Comparison of ENCODE assay signal across 1 cellular context in the genomic region with DNA sequence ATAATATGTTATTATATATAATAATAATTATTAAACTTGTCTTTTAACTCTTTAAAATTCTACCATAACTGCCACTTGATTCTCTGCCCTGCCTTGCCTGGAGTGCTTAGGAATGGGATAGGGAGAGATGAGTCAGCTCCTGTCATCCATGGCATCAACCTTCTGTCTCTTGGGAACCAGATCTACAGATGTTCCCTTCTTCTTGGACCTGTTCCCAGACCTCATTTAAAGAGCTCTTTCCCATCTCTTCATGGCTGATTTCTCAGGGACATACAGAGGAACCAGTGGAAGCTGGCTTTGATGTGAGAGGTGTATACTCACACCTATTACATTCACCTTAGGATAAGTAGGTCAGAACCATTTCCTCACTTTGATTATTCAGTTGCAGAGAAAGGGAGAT.
TF ChIP-seq lines count a peak whose summit lies in the region.

No MANE protein-coding gene starts in this region.

TF ChIP-seq in K562, 482 proteins besides CTCF, POLR2A, EP300 and RAD21 (continued from another document):
- TF ChIP-seq ZBTB40 (IDR thresholded peaks at IDR 0.05), result no peak
- TF ChIP-seq ZBTB40 (CRISPR knock-in tag; IDR thresholded peaks at IDR 0.05), result no peak
- TF ChIP-seq SRF (CRISPR knock-in tag; IDR thresholded peaks at IDR 0.05), result no peak
- TF ChIP-seq KDM1A (IDR thresholded peaks at IDR 0.05), result no peak
- peak; percentile 77; the same call in 1 of the 2 replicates for TF ChIP-seq FOXJ2 (tag; IDR thresholded peaks at IDR 0.05)
- TF ChIP-seq EGR1 (conservative IDR thresholded peaks at IDR 0.05), result no peak
- TF ChIP-seq HDAC3 (IDR thresholded peaks at IDR 0.05; ENCODE audit: borderline replicate concordance, partially characterized antibody), result no peak
- no peak for TF ChIP-seq PTRF (tag; IDR thresholded peaks at IDR 0.05)
- TF ChIP-seq ZBTB17 (CRISPR knock-in tag; IDR thresholded peaks at IDR 0.05), result no peak
- no peak for TF ChIP-seq KDM2B (CRISPR knock-in tag; IDR thresholded peaks at IDR 0.05)
- no peak for TF ChIP-seq ZNF77 (CRISPR knock-in tag; IDR thresholded peaks at IDR 0.05)
- TF ChIP-seq ETV1 (tag; conservative IDR thresholded peaks at IDR 0.05; ENCODE audit: low read depth), result no peak
- peak; percentile 33; the same call in 1 of the 2 replicates for TF ChIP-seq JUND (IDR thresholded peaks at IDR 0.05; ENCODE audit: borderline replicate concordance, low read depth, low read length)
- TF ChIP-seq JUND (tag; IDR thresholded peaks at IDR 0.05; ENCODE audit: borderline replicate concordance, low read depth, low read length), result no peak
- no peak for TF ChIP-seq U2AF1 (optimal IDR thresholded peaks at IDR 0.05; ENCODE audit: low read depth, low read length)
- no peak for TF ChIP-seq ZNF239 (CRISPR knock-in tag; IDR thresholded peaks at IDR 0.05)
- TF ChIP-seq, protein P1, sequence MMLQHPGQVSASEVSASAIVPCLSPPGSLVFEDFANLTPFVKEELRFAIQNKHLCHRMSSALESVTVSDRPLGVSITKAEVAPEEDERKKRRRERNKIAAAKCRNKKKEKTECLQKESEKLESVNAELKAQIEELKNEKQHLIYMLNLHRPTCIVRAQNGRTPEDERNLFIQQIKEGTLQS (IDR thresholded peaks at IDR 0.05), result peak; percentile 17; the same call in 1 of the 2 replicates
- TF ChIP-seq, protein P1 (CRISPR knock-in tag; conservative IDR thresholded peaks at IDR 0.05), result no peak
- TF ChIP-seq BRD4 (IDR thresholded peaks at IDR 0.05), result no peak
- 0 out of 2 replicates have a peak, but pooled peaks have one; percentile 17 for TF ChIP-seq RFX1 (IDR thresholded peaks at IDR 0.05)
- no peak for TF ChIP-seq SAFB (IDR thresholded peaks at IDR 0.05; ENCODE audit: borderline replicate concordance, low read depth, low read length)
- no peak for TF ChIP-seq ZNF324 (CRISPR knock-in tag; IDR thresholded peaks at IDR 0.05)
- no peak for TF ChIP-seq DDX20 (tag; IDR thresholded peaks at IDR 0.05; ENCODE audit: low read depth)
- no peak for TF ChIP-seq NR2C1 (IDR thresholded peaks at IDR 0.05)
- TF ChIP-seq NR2C1 (tag; IDR thresholded peaks at IDR 0.05), result no peak
- no peak for TF ChIP-seq ZNF197 (CRISPR knock-in tag; IDR thresholded peaks at IDR 0.05; ENCODE audit: low read depth)
- TF ChIP-seq FOSL1 (tag; conservative IDR thresholded peaks at IDR 0.05), result peak; percentile 42; the same call in 1 of the 2 replicates
- no peak for TF ChIP-seq ZMIZ1 (IDR thresholded peaks at IDR 0.05; ENCODE audit: low read depth in 2 of 2, low read length in 2 of 2)
- TF ChIP-seq, protein P2, sequence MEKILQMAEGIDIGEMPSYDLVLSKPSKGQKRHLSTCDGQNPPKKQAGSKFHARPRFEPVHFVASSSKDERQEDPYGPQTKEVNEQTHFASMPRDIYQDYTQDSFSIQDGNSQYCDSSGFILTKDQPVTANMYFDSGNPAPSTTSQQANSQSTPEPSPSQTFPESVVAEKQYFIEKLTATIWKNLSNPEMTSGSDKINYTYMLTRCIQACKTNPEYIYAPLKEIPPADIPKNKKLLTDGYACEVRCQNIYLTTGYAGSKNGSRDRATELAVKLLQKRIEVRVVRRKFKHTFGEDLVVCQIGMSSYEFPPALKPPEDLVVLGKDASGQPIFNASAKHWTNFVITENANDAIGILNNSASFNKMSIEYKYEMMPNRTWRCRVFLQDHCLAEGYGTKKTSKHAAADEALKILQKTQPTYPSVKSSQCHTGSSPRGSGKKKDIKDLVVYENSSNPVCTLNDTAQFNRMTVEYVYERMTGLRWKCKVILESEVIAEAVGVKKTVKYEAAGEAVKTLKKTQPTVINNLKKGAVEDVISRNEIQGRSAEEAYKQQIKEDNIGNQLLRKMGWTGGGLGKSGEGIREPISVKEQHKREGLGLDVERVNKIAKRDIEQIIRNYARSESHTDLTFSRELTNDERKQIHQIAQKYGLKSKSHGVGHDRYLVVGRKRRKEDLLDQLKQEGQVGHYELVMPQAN (IDR thresholded peaks at IDR 0.05; ENCODE audit: borderline replicate concordance), result no peak
- no peak for TF ChIP-seq ZBED1 (IDR thresholded peaks at IDR 0.05)
- TF ChIP-seq RERE (CRISPR knock-in tag; IDR thresholded peaks at IDR 0.05; ENCODE audit: borderline replicate concordance), result no peak
- TF ChIP-seq, protein P3, sequence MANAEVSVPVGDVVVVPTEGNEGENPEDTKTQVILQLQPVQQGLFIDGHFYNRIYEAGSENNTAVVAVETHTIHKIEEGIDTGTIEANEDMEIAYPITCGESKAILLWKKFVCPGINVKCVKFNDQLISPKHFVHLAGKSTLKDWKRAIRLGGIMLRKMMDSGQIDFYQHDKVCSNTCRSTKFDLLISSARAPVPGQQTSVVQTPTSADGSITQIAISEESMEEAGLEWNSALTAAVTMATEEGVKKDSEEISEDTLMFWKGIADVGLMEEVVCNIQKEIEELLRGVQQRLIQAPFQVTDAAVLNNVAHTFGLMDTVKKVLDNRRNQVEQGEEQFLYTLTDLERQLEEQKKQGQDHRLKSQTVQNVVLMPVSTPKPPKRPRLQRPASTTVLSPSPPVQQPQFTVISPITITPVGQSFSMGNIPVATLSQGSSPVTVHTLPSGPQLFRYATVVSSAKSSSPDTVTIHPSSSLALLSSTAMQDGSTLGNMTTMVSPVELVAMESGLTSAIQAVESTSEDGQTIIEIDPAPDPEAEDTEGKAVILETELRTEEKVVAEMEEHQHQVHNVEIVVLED (CRISPR knock-in tag; IDR thresholded peaks at IDR 0.05), result no peak
- TF ChIP-seq RBM25 (IDR thresholded peaks at IDR 0.05; ENCODE audit: low read depth, low read length, severe bottlenecking), result no peak
- no peak for TF ChIP-seq FUS (optimal IDR thresholded peaks at IDR 0.05; ENCODE audit: low read depth, low read length)
- no peak for TF ChIP-seq ZNF12 (CRISPR knock-in tag; IDR thresholded peaks at IDR 0.05)
